Comparison of ENCODE assay signal across 11 cellular contexts in the genomic region with DNA sequence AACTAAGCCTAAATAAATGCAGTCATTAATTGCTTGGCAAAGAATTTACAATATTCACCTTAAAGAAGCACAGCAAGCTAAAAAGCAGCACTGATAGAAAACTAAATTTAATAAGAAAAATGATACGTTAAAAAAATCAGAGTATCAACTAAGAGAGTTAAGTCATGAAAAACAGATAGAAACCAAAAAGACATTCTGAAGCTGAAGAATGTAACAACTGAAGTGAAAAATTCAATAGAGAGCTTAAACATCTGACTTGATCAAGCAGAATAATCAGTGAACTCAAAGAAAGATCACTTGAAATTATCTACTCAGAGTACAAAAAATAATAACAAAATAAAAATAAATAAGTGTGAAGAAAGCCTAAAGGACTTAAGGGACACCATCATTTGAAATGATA.
"Had no signal": no experiment of that assay in that cellular context is flagged by ENCODE, and none has a peak within 500 bp of the region (broad histone marks: within the 10 kb centered on the region; RNA-seq: fewer than 3 reads in every experiment).

No MANE protein-coding gene starts in this region.

- H3K4me2 ChIP-seq: GM23338 had no signal

- FAIRE-seq: H1, H54 had no signal

- H3K9ac ChIP-seq: GM23248 had no signal

- H3K36me3 ChIP-seq: HAP-1 had no signal

- ATAC-seq: GM23338, HCT116 had no signal

- DNase-seq: GM23248, GOT3, H7, H9, HCEC 1CT, HFFc6 had no signal

- H3K9me3 ChIP-seq: HAP-1 had no signal

- H3K27ac ChIP-seq: GM23248 had no signal

- H3K4me3 ChIP-seq: GM23248, GM23338, HAP-1 had no signal

- H3K4me1 ChIP-seq: HAP-1 had no signal

- H2AFZ ChIP-seq: GM23248, GM23338 had no signal
